9 cellular contexts compared by ENCODE assay signal in genomic region chr7:44046321-44047061, GRCh38. TPM values are rescaled to one million over a fixed set of nuclear protein-coding genes. Genes with fewer than 3 reads are reported as not detected.
DNase-seq lines count a peak whose midpoint lies in the region; ATAC-seq, FAIRE-seq and TF ChIP-seq lines count a peak whose summit lies in the region.
"Had no signal": no experiment of that assay in that cellular context is flagged by ENCODE, and none has a peak within 500 bp of the region (broad histone marks: within the 10 kb centered on the region; RNA-seq: fewer than 3 reads in every experiment).

No MANE protein-coding gene starts in this region.

- TF ChIP-seq CTCF in DND-41 (IDR thresholded peaks at IDR 0.05; ENCODE audit: borderline replicate concordance, extremely low read depth, low read length, poor library complexity, severe bottlenecking) (no peak), KMS-11 (conservative IDR thresholded peaks at IDR 0.05; ENCODE audit: low read depth, low read length) (no peak), GM12878 (IDR thresholded peaks at IDR 0.05 in 2 of 3, conservative IDR thresholded peaks at IDR 0.05 in 1 of 3; ENCODE audit: control insufficient read depth in 2 of 3, extremely low read depth in 1 of 3, insufficient read depth in 1 of 3, low read depth in 3 of 3, low read length in 3 of 3) (no peak)

- intact Hi-C loops in GM12878 (cut with micrococcal nuclease; ENCODE audit: unreplicated experiment): no loop called here

- no TSS peak for BruUV-seq in GM12878 (replicated peaks; lab: Mats Ljungman, UMichigan)

- H3K4me3 Mint-ChIP-seq in stimulated activated memory B cell treated with anti-CD40 and anti-IgM and Interleukin-4, amounts not matched to agents 10 μg/mL and 1 μg/mL and 100 μg/mL, for 72 hours: peak overlapping the region; percentile 91

- H3K4me1 ChIP-seq in DND-41 (ENCODE audit: insufficient read depth, low read length): peaks cover 34% of the 10 kb centered on the region
- peaks cover 32% of the 10 kb centered on the region for H3K4me1 ChIP-seq in KMS-11 (ENCODE audit: low read depth, poor library complexity, severe bottlenecking)
- H3K4me1 ChIP-seq in GM12878 (ENCODE audit: control insufficient read depth, insufficient read depth, low read length): peaks cover 15% of the 10 kb centered on the region

- 6% methylated on average over 8 of the region's 8 CpGs for WGBS in GM12878 (ENCODE audit: insufficient coverage, insufficient replicate concordance, low lambda C conversion rate, missing lambda C conversion rate)

- CTCF ChIA-PET in GM12878 (lab: Yijun Ruan, JAX): interaction anchor here (0.6 to 1.1 kb wide), 2 partner anchors 26 to 195 kb away, joined by 3 read pairs; no protein-coding TSS in a partner anchor

- H3K27ac ChIP-seq in DND-41 (ENCODE audit: low read length) (peak overlapping the region; percentile 97), KMS-11 (no peak overlapping the region), GM12878 (ENCODE audit: control insufficient read depth, insufficient read depth) (peak overlapping the region; percentile 88)

- ATAC-seq in DND-41 (ENCODE audit: insufficient read depth, low read depth) (no peak), GM21381 (IDR thresholded peaks at IDR 0.05; ENCODE audit: unreplicated experiment) (peak; percentile 60), GM12878 (peak; percentile 72), HG02571 (IDR thresholded peaks at IDR 0.05; ENCODE audit: unreplicated experiment) (no peak)
- peak; percentile 96 for ATAC-seq in stimulated activated memory B cell treated with anti-CD40 and anti-IgM and Interleukin-4, amounts not matched to agents 10 μg/mL and 1 μg/mL and 100 μg/mL, for 72 hours

- H3K27me3 ChIP-seq in DND-41 (ENCODE audit: insufficient read depth, low read length, poor library complexity): no peaks in the 10 kb centered on the region
- H3K27me3 ChIP-seq in KMS-11 (ENCODE audit: insufficient read depth, low read depth): no peaks in the 10 kb centered on the region
- no peaks in the 10 kb centered on the region for H3K27me3 ChIP-seq in GM12878 (replicated peaks in 1 of 2; ENCODE audit: control insufficient read depth in 2 of 2, insufficient read depth in 2 of 2, low read length in 1 of 2)

- DNase-seq in DND-41 (no peak), GM12878 (ENCODE audit: low read depth, low spot score) (peak; percentile 76), H54 (ENCODE audit: insufficient read length, low spot score) (no peak), hippocampal formation (lab: John Stamatoyannopoulos, UW) (no peak)

- TF ChIP-seq POLR2A in GM12878 (IDR thresholded peaks at IDR 0.05; ENCODE audit: low read depth, low read length) (0 out of 2 replicates have a peak, but pooled peaks have one; percentile 44), H54 (IDR thresholded peaks at IDR 0.05; ENCODE audit: low read depth, low read length) (no peak)

- no peaks in the 10 kb centered on the region for H3K9me3 ChIP-seq in DND-41 (ENCODE audit: insufficient read depth, low read length, severe bottlenecking)
- H3K9me3 ChIP-seq in GM12878 (replicated peaks; ENCODE audit: control insufficient read depth, insufficient read depth, low read length): no peaks in the 10 kb centered on the region

- no peak overlapping the region for H2AFZ ChIP-seq in DND-41 (ENCODE audit: low read depth, low read length)
- H2AFZ ChIP-seq in KMS-11 (ENCODE audit: low read depth): no peak overlapping the region
- H2AFZ ChIP-seq in GM12878 (ENCODE audit: control insufficient read depth, low read depth, low read length): no peak overlapping the region

- in situ Hi-C loops in GM12878 (cut with MboI): no loop called here

- peaks cover 72% of the 10 kb centered on the region for H3K79me2 ChIP-seq in DND-41 (ENCODE audit: insufficient read depth, low read length)
- H3K79me2 ChIP-seq in KMS-11 (ENCODE audit: insufficient read depth, low read depth): peaks cover 42% of the 10 kb centered on the region
- H3K79me2 ChIP-seq in GM12878 (ENCODE audit: control insufficient read depth, insufficient read depth, low read length): peaks cover 51% of the 10 kb centered on the region

- SMC1A ChIA-PET in GM12878 (lab: Charles Lee; ENCODE audit: uncharacterized antibody, unreplicated experiment): interaction anchor here (1.3 kb wide), 1 partner anchor 27 kb away, joined by 4 read pairs; no protein-coding TSS in a partner anchor

- peak overlapping the region; percentile 85 for H3K4me2 ChIP-seq in DND-41 (ENCODE audit: insufficient read depth, low read length)
- peak overlapping the region; percentile 95; the same call in 1 of the 2 replicates for H3K4me2 ChIP-seq in KMS-11
- peak overlapping the region; percentile 96 for H3K4me2 ChIP-seq in GM12878 (ENCODE audit: control insufficient read depth, insufficient read depth)

- TF ChIP-seq EP300 in GM12878 (IDR thresholded peaks at IDR 0.05; ENCODE audit: borderline replicate concordance in 1 of 2, control insufficient read depth in 1 of 2, low read depth in 2 of 2, low read length in 2 of 2): no peak

- H3K36me3 Mint-ChIP-seq in stimulated activated memory B cell treated with anti-CD40 and anti-IgM and Interleukin-4, amounts not matched to agents 10 μg/mL and 1 μg/mL and 100 μg/mL, for 72 hours: peaks cover 49% of the 10 kb centered on the region

- RAD21 ChIA-PET in GM12878 (lab: Charles Lee; ENCODE audit: unreplicated experiment): interaction anchor here (1.0 kb wide), 1 partner anchor 26 kb away, joined by 3 read pairs; no protein-coding TSS in a partner anchor

- no peak for TF ChIP-seq RAD21 in GM12878 (IDR thresholded peaks at IDR 0.05; ENCODE audit: insufficient read depth, low read depth, low read length)

- peak overlapping the region in 1 of 2 experiments; percentile 93; a peak in 2 of 4 replicates for H3K4me3 ChIP-seq in DND-41 (ENCODE audit: low read depth in 1 of 2, low read length in 2 of 2)
- H3K4me3 ChIP-seq in KMS-11 (IDR thresholded peaks at IDR 0.05; ENCODE audit: insufficient read depth, low read depth, low read length): no peak overlapping the region
- peak overlapping the region; percentile 83; the same call in 1 of the 2 replicates for H3K4me3 ChIP-seq in GM12878

- H3K27me3 Mint-ChIP-seq in stimulated activated memory B cell treated with anti-CD40 and anti-IgM and Interleukin-4, amounts not matched to agents 10 μg/mL and 1 μg/mL and 100 μg/mL, for 72 hours: no peaks in the 10 kb centered on the region

- peaks cover 44% of the 10 kb centered on the region for H3K36me3 ChIP-seq in DND-41 (ENCODE audit: insufficient read depth, low read length)
- no peaks in the 10 kb centered on the region for H3K36me3 ChIP-seq in KMS-11 (ENCODE audit: insufficient read depth)
- peaks cover 12 to 14% of the 10 kb centered on the region in 2 experiments for H3K36me3 ChIP-seq in GM12878 (ENCODE audit: control insufficient read depth in 2 of 2, insufficient read depth in 2 of 2, low read length in 1 of 2)

- POLR2A ChIA-PET in GM12878 (lab: Charles Lee): interaction anchor here (1.2 to 2.1 kb wide), 2 partner anchors 35 to 155 kb away, joined by 4 to 9 read pairs; partner anchors contain the start of gene YKT6

- H3K9ac ChIP-seq in DND-41 (ENCODE audit: low read depth, low read length): peak overlapping the region; percentile 94; the same call in 1 of the 2 replicates
- H3K9ac ChIP-seq in KMS-11: no peak overlapping the region
- peak overlapping the region; percentile 82 for H3K9ac ChIP-seq in GM12878 (ENCODE audit: control insufficient read depth, insufficient read depth, low read length)

- H3K9me3 Mint-ChIP-seq in stimulated activated memory B cell treated with anti-CD40 and anti-IgM and Interleukin-4, amounts not matched to agents 10 μg/mL and 1 μg/mL and 100 μg/mL, for 72 hours: no peaks in the 10 kb centered on the region

- peak overlapping the region; percentile 94 for H3K27ac Mint-ChIP-seq in stimulated activated memory B cell treated with anti-CD40 and anti-IgM and Interleukin-4, amounts not matched to agents 10 μg/mL and 1 μg/mL and 100 μg/mL, for 72 hours

- FAIRE-seq in GM12878 (lab: Jason Lieb, UNC) (peak; percentile 80), H54 (lab: Jason Lieb, UNC) (no peak)
- FAIRE-seq: bronchial epithelial cell had no signal

- H4K20me1 ChIP-seq in DND-41 (ENCODE audit: insufficient read depth, low read length): peaks cover 52% of the 10 kb centered on the region
- no peaks in the 10 kb centered on the region for H4K20me1 ChIP-seq in KMS-11 (ENCODE audit: insufficient read depth)
- peaks cover 14% of the 10 kb centered on the region for H4K20me1 ChIP-seq in GM12878 (ENCODE audit: control insufficient read depth, insufficient read depth)

- peaks cover 69% of the 10 kb centered on the region for H3K4me1 Mint-ChIP-seq in stimulated activated memory B cell treated with anti-CD40 and anti-IgM and Interleukin-4, amounts not matched to agents 10 μg/mL and 1 μg/mL and 100 μg/mL, for 72 hours

RNA-seq across cellular contexts. Expression of gene DBNL, which starts 2.0 kb away (rescaled TPM):
- 252 and 284 TPM in 2 replicates for total RNA-seq in GM12878 (2013; cell fraction: nucleolus; rRNA removed)
- total RNA-seq in GM12878 (2014; rRNA removed) (113 and 117 TPM in 2 replicates), GM12878 (2014; rRNA removed; fragmentation: Illumina TruSeq; extraction: Trizol) (62.0 and 65.6 TPM in 2 replicates), GM12878 (2021) (108 and 110 TPM in 2 replicates)
- polyA plus RNA-seq in GM12878 (2011; ENCODE audit: low read depth): 79.6 TPM
- polyA plus RNA-seq in GM12878 (2011; rRNA removed) (32.2 and 58.3 TPM in 2 replicates), GM12878 (2014; fragmentation: Illumina TruSeq; extraction: Trizol) (30.2 and 78.1 TPM in 2 replicates), GM12878 (2014; fragmentation: Nextera tagmentation; extraction: Ambion mirVana) (10 to 100 TPM in 1 of 2 experiments, 1 to 10 TPM in 1; 4.1 to 18.5 TPM), GM12878 (2014; rRNA removed) (90.4 and 108 TPM in 2 replicates), GM12878 (2016; fragmentation: Nextera tagmentation; extraction: Ambion mirVana) (100 to 1,000 TPM; 161 to 179 TPM)
- 82.9 and 87.8 TPM in 2 replicates for polyA plus RNA-seq in GM12878 (2011; cell fraction: cytosol; rRNA removed)
- polyA plus RNA-seq in GM12878 (2011; cell fraction: nucleus; rRNA removed): 136 and 153 TPM in 2 replicates
- polyA plus RNA-seq in GM12878 (2012): 72.6 and 74.6 TPM in 2 replicates
- polyA minus RNA-seq in GM12878 (2011; rRNA and poly(A)+ RNA removed): 61.2 and 89.4 TPM in 2 replicates
- polyA minus RNA-seq in GM12878 (2011; cell fraction: cytosol; rRNA and poly(A)+ RNA removed): 23.8 and 26.2 TPM in 2 replicates
- polyA minus RNA-seq in GM12878 (2011; cell fraction: nucleus; rRNA and poly(A)+ RNA removed): 35.8 and 70.2 TPM in 2 replicates

RNA-seq across cellular contexts. Expression of gene PGAM2, which starts 18.9 kb away (rescaled TPM):
- total RNA-seq in GM12878 (2013; cell fraction: nucleolus; rRNA removed): 2.5 and 3.7 TPM in 2 replicates
- not detected in 2 replicates for total RNA-seq in GM12878 (2014; rRNA removed)
- not detected in 2 replicates for total RNA-seq in GM12878 (2014; rRNA removed; fragmentation: Illumina TruSeq; extraction: Trizol)
- 0.24 TPM in 1 of 2 replicates, not detected in the other for total RNA-seq in GM12878 (2021)
- not detected for polyA plus RNA-seq in GM12878 (2011; ENCODE audit: low read depth)
- polyA plus RNA-seq in GM12878 (2011; rRNA removed): not detected in 2 replicates
- polyA plus RNA-seq in GM12878 (2011; cell fraction: cytosol; rRNA removed): not detected in 2 replicates
- 0.87 and 1.2 TPM in 2 replicates for polyA plus RNA-seq in GM12878 (2011; cell fraction: nucleus; rRNA removed)
- polyA plus RNA-seq in GM12878 (2012): 0.18 TPM in 1 of 2 replicates, not detected in the other
- polyA plus RNA-seq in GM12878 (2014; fragmentation: Illumina TruSeq; extraction: Trizol): not detected in 2 replicates
- polyA plus RNA-seq in GM12878 (2014; fragmentation: Nextera tagmentation; extraction: Ambion mirVana): not detected
- polyA plus RNA-seq in GM12878 (2014; rRNA removed): 0.13 TPM in 1 of 2 replicates, not detected in the other
- polyA plus RNA-seq in GM12878 (2016; fragmentation: Nextera tagmentation; extraction: Ambion mirVana): not detected
- not detected in 2 replicates for polyA minus RNA-seq in GM12878 (2011; rRNA and poly(A)+ RNA removed)
- not detected in 2 replicates for polyA minus RNA-seq in GM12878 (2011; cell fraction: cytosol; rRNA and poly(A)+ RNA removed)
- polyA minus RNA-seq in GM12878 (2011; cell fraction: nucleus; rRNA and poly(A)+ RNA removed): 0.57 and 0.97 TPM in 2 replicates

RNA-seq across cellular contexts. Expression of gene POLM, which starts 35.8 kb away (rescaled TPM):
- 108 and 133 TPM in 2 replicates for total RNA-seq in GM12878 (2013; cell fraction: nucleolus; rRNA removed)
- total RNA-seq in GM12878 (2014; rRNA removed) (23.3 and 24.8 TPM in 2 replicates), GM12878 (2014; rRNA removed; fragmentation: Illumina TruSeq; extraction: Trizol) (13.5 and 14.1 TPM in 2 replicates), GM12878 (2021) (33.8 and 37.8 TPM in 2 replicates)
- polyA plus RNA-seq in GM12878 (2011; ENCODE audit: low read depth): 9.0 TPM
- polyA plus RNA-seq in GM12878 (2011; rRNA removed) (11.0 and 15.9 TPM in 2 replicates), GM12878 (2014; fragmentation: Illumina TruSeq; extraction: Trizol) (8.0 and 16.1 TPM in 2 replicates), GM12878 (2014; fragmentation: Nextera tagmentation; extraction: Ambion mirVana) (1 to 10 TPM; 3.1 to 4.6 TPM), GM12878 (2014; rRNA removed) (39.4 and 41.5 TPM in 2 replicates), GM12878 (2016; fragmentation: Nextera tagmentation; extraction: Ambion mirVana) (10 to 100 TPM; 22.0 to 23.2 TPM)
- 17.6 and 26.6 TPM in 2 replicates for polyA plus RNA-seq in GM12878 (2011; cell fraction: cytosol; rRNA removed)
- 86.2 and 99.8 TPM in 2 replicates for polyA plus RNA-seq in GM12878 (2011; cell fraction: nucleus; rRNA removed)
- polyA plus RNA-seq in GM12878 (2012): 16.6 and 18.6 TPM in 2 replicates
- 19.2 and 33.0 TPM in 2 replicates for polyA minus RNA-seq in GM12878 (2011; rRNA and poly(A)+ RNA removed)
- 12.7 and 16.4 TPM in 2 replicates for polyA minus RNA-seq in GM12878 (2011; cell fraction: cytosol; rRNA and poly(A)+ RNA removed)
- 41.2 and 67.5 TPM in 2 replicates for polyA minus RNA-seq in GM12878 (2011; cell fraction: nucleus; rRNA and poly(A)+ RNA removed)

RNA-seq across cellular contexts. Expression of gene SPDYE1, which starts 48.8 kb away (rescaled TPM):
- 0.32 TPM in 1 of 2 replicates, not detected in the other for total RNA-seq in GM12878 (2013; cell fraction: nucleolus; rRNA removed)
- 0.11 TPM in 1 of 2 replicates, not detected in the other for total RNA-seq in GM12878 (2014; rRNA removed)
- 0.04 TPM in 1 of 2 replicates, not detected in the other for total RNA-seq in GM12878 (2014; rRNA removed; fragmentation: Illumina TruSeq; extraction: Trizol)
- not detected in 2 replicates for total RNA-seq in GM12878 (2021)
- polyA plus RNA-seq in GM12878 (2011; ENCODE audit: low read depth): 0.09 TPM
- polyA plus RNA-seq in GM12878 (2011; rRNA removed): 0.05 TPM in 1 of 2 replicates, not detected in the other
- polyA plus RNA-seq in GM12878 (2011; cell fraction: cytosol; rRNA removed): not detected in 2 replicates
- polyA plus RNA-seq in GM12878 (2011; cell fraction: nucleus; rRNA removed): not detected in 2 replicates
- polyA plus RNA-seq in GM12878 (2012): 0.18 and 0.37 TPM in 2 replicates
- not detected in 2 replicates for polyA plus RNA-seq in GM12878 (2014; fragmentation: Illumina TruSeq; extraction: Trizol)
- under 1 TPM; 0.05 to 0.07 TPM for polyA plus RNA-seq in GM12878 (2014; fragmentation: Nextera tagmentation; extraction: Ambion mirVana)
- polyA plus RNA-seq in GM12878 (2014; rRNA removed): not detected in 2 replicates
- polyA plus RNA-seq in GM12878 (2016; fragmentation: Nextera tagmentation; extraction: Ambion mirVana): 1 to 10 TPM; 1.1 to 1.3 TPM
- polyA minus RNA-seq in GM12878 (2011; rRNA and poly(A)+ RNA removed): not detected in 2 replicates
- not detected in 2 replicates for polyA minus RNA-seq in GM12878 (2011; cell fraction: cytosol; rRNA and poly(A)+ RNA removed)
- polyA minus RNA-seq in GM12878 (2011; cell fraction: nucleus; rRNA and poly(A)+ RNA removed): not detected in 2 replicates
- total RNA-seq: bronchial epithelial cell had no signal

RNA-seq across cellular contexts. Expression of gene AEBP1, which starts 57.7 kb away (rescaled TPM):
- total RNA-seq in GM12878 (2013; cell fraction: nucleolus; rRNA removed): 1.9 and 3.2 TPM in 2 replicates
- total RNA-seq in GM12878 (2014; rRNA removed) (0.06 TPM in 1 of 2 replicates, not detected in the other), GM12878 (2014; rRNA removed; fragmentation: Illumina TruSeq; extraction: Trizol) (not detected in 2 replicates), GM12878 (2021) (0.16 and 0.23 TPM in 2 replicates)
- 0.46 TPM for polyA plus RNA-seq in GM12878 (2011; ENCODE audit: low read depth)
- polyA plus RNA-seq in GM12878 (2011; rRNA removed) (0.09 and 0.20 TPM in 2 replicates), GM12878 (2014; fragmentation: Illumina TruSeq; extraction: Trizol) (not detected in 2 replicates), GM12878 (2014; fragmentation: Nextera tagmentation; extraction: Ambion mirVana) (not detected), GM12878 (2014; rRNA removed) (0.08 TPM in 1 of 2 replicates, not detected in the other), GM12878 (2016; fragmentation: Nextera tagmentation; extraction: Ambion mirVana) (under 1 TPM in 1 of 2 experiments, not detected in 1; 0.11 TPM)
- 0.13 and 0.22 TPM in 2 replicates for polyA plus RNA-seq in GM12878 (2011; cell fraction: cytosol; rRNA removed)
- 1.8 and 3.1 TPM in 2 replicates for polyA plus RNA-seq in GM12878 (2011; cell fraction: nucleus; rRNA removed)
- 0.31 and 0.46 TPM in 2 replicates for polyA plus RNA-seq in GM12878 (2012)
- 0.67 TPM in 1 of 2 replicates, not detected in the other for polyA minus RNA-seq in GM12878 (2011; rRNA and poly(A)+ RNA removed)
- polyA minus RNA-seq in GM12878 (2011; cell fraction: cytosol; rRNA and poly(A)+ RNA removed): not detected in 2 replicates
- polyA minus RNA-seq in GM12878 (2011; cell fraction: nucleus; rRNA and poly(A)+ RNA removed): 0.24 and 0.57 TPM in 2 replicates

Comparison
In these comparisons a context has a peak if more than half of its experiments do, and no peak if none do; other contexts are left out.
1. ATAC-seq: peak in GM21381 (single experiment), GM12878 (single experiment) and stimulated activated memory B cell treated with anti-CD40 and anti-IgM and Interleukin-4, amounts not matched to agents 10 μg/mL and 1 μg/mL and 100 μg/mL, for 72 hours (single experiment); none in DND-41 (single experiment) and HG02571 (single experiment).
2. Peak in every context shown above with its lines, with median percentiles within 50 percentile points of each other: H3K4me2 ChIP-seq.